In the genomic region with DNA sequence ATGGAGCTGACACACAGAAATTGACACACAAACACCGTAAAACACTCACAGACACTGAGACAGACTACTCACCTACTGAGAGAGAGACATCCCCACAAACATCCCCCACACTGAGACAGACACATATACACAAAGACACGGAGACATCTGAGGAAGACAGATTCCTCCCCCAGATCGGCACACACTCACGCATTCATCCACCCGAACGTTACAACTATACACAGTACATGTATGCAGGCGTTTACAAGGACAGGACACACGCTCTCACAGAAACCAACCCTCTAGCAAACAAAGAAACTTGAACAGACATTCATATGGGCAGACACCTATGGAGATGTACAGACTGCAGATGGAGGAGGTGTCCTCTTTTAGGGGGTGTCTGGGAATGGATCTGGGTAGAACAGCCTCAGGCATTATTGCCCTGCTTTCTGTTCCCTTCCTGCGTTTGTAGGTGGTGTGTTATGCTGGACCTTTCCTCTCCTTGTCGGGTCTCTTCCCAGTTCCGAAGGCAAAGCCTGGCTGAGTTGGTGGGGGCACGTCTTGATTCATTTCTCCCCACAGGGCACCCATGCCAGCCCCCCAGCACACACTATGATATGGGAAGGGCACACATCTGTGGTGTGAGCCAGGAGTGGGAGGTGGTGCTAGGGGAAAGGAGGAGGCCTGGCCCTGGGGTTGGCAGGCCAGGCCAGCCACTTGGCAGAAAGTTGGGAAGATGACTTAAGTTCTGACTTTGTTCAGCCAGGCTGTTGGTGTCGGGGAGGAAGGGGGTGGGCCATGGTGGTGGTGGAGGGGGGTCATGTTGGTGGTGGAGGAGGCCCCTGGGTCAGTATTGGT, we compare ENCODE assay signal across 8 cellular contexts. TPM values are rescaled to one million over a fixed set of nuclear protein-coding genes. Genes with fewer than 3 reads are reported as not detected.
DNase-seq lines count a peak whose midpoint lies in the region; ATAC-seq lines count a peak whose summit lies in the region.

No MANE protein-coding gene starts in this region.

- H3K36me3 ChIP-seq in ACC112 (ENCODE audit: insufficient read depth, low read length): no peaks in the 10 kb centered on the region
- peaks cover 28% of the 10 kb centered on the region for H3K36me3 ChIP-seq in MG63

- H3K27me3 Mint-ChIP-seq in naive thymus-derived CD8-positive, alpha-beta T cell: peaks cover 29 to 46% (median 42%) of the 10 kb centered on the region in 5 donors

- peak overlapping the region in 9 of 10 donors; percentile 20 to 68 (median 47) for H3K4me3 Mint-ChIP-seq in naive thymus-derived CD8-positive, alpha-beta T cell

- H2AFZ ChIP-seq in ACC112 (ENCODE audit: low read length, unreplicated experiment): no peak overlapping the region

- peaks cover 67% of the 10 kb centered on the region for H3K79me2 ChIP-seq in ACC112 (ENCODE audit: control insufficient read depth, insufficient read depth, low read length, unreplicated experiment)

- H3K36me3 Mint-ChIP-seq in naive thymus-derived CD8-positive, alpha-beta T cell: no peaks in the 10 kb centered on the region

- H3K27ac Mint-ChIP-seq in naive thymus-derived CD8-positive, alpha-beta T cell: no peak overlapping the region

- H3K27ac ChIP-seq in ACC112 (ENCODE audit: low read depth, low read length) (peak overlapping the region; percentile 30), epithelial cell of prostate (peak overlapping the region; percentile 63)

- H3K27me3 ChIP-seq in ACC112 (ENCODE audit: insufficient read depth, low read length) (no peaks in the 10 kb centered on the region), MG63 (no peaks in the 10 kb centered on the region)

- H3K4me3 ChIP-seq in ACC112 (ENCODE audit: low read depth, low read length) (peak overlapping the region; percentile 91), MG63 (peak overlapping the region; percentile 83)

- peaks cover 6 to 21% (median 15%) of the 10 kb centered on the region in 4 donors for H3K4me1 Mint-ChIP-seq in naive thymus-derived CD8-positive, alpha-beta T cell

- peaks cover 43% of the 10 kb centered on the region for H3K4me1 ChIP-seq in ACC112 (ENCODE audit: control insufficient read depth, insufficient read depth, low read length, unreplicated experiment)

- ATAC-seq in naive thymus-derived CD8-positive, alpha-beta T cell: no peak

- H3K9me3 ChIP-seq in MG63: no peaks in the 10 kb centered on the region

- DNase-seq in MG63: peak; percentile 86
- DNase-seq in epithelial cell of prostate (ENCODE audit: low read depth, low spot score): no peak
- no peak for DNase-seq in naive thymus-derived CD8-positive, alpha-beta T cell
- no peak for DNase-seq in central memory CD4-positive, alpha-beta T cell
- no peak for DNase-seq in HuH-7 (ENCODE audit: low spot score)
- DNase-seq in NCI-H82 (lab: John Stamatoyannopoulos, UW): no peak
- no peak for DNase-seq in NCI-H146 treated with DMSO at 0.1 percent for 48 hours (lab: John Stamatoyannopoulos, UW; ENCODE audit: unreplicated experiment)

- POLR2A ChIA-PET in naive thymus-derived CD8-positive, alpha-beta T cell (lab: Charles Lee): interaction anchor here (0.6 kb wide), 1 partner anchor 13 kb away, joined by 4 read pairs; no protein-coding TSS in a partner anchor

- H3K9me3 Mint-ChIP-seq in naive thymus-derived CD8-positive, alpha-beta T cell: no peaks in the 10 kb centered on the region

RNA-seq across cellular contexts. Expression of gene KIRREL1, which starts 1.5 kb away (rescaled TPM):
- total RNA-seq in MG63 (2014; rRNA removed; shearing (Covaris generic); ENCODE audit: low replicate concordance): 25.3 and 26.3 TPM in 2 replicates
- not detected for total RNA-seq in naive thymus-derived CD8-positive, alpha-beta T cell
- not detected for polyA plus RNA-seq in naive thymus-derived CD8-positive, alpha-beta T cell

Comparison
In these comparisons a context has a peak if more than half of its experiments do, and no peak if none do; other contexts are left out.
1. RNA of gene KIRREL1, which starts 1.5 kb away (total RNA-seq): 25.3 to 26.3 TPM in MG63; not detected in naive thymus-derived CD8-positive, alpha-beta T cell; every median in the first group is over 10 times any median in the second.